ENCODE assay signal across 12 cellular contexts in genomic region chr2:69483696-69484095, GRCh38. TPM values are rescaled to one million over a fixed set of nuclear protein-coding genes. Genes with fewer than 3 reads are reported as not detected.
A peak's percentile ranks its signal among the peaks of the same experiment; 100 is the strongest.
DNase-seq lines count a peak whose midpoint lies in the region; TF ChIP-seq lines count a peak whose summit lies in the region.
"Had no signal": no experiment of that assay in that cellular context is flagged by ENCODE, and none has a peak within 500 bp of the region (broad histone marks: within the 10 kb centered on the region; RNA-seq: fewer than 3 reads in every experiment).

No MANE protein-coding gene starts in this region.

- in situ Hi-C loops in Caki2 (cut with HindIII; ENCODE audit: low pct_unique_long_range_greater_than_20kb, low sequenced_read_pairs): no loop called here

- no peak overlapping the region for H3K4me3 ChIP-seq in muscle layer of duodenum (ENCODE audit: low read depth in 1 of 2, low read length in 2 of 2)
- H3K4me3 ChIP-seq: sigmoid colon had no signal

- no peaks in the 10 kb centered on the region for H3K27me3 ChIP-seq in muscle layer of duodenum (ENCODE audit: low read depth, low read length)
- H3K27me3 ChIP-seq: foreskin keratinocyte, sigmoid colon had no signal

- no peaks in the 10 kb centered on the region for H3K9me3 ChIP-seq in muscle layer of duodenum (ENCODE audit: control insufficient read depth in 1 of 2, low read length in 2 of 2)
- H3K9me3 ChIP-seq: sigmoid colon had no signal

- H3K36me3 ChIP-seq in muscle layer of duodenum (ENCODE audit: control insufficient read depth in 1 of 2, insufficient read depth in 2 of 2, low read length in 2 of 2): peaks cover 3 to 12% of the 10 kb centered on the region in 2 donors

- TF ChIP-seq CTCF in VCaP (conservative IDR thresholded peaks at IDR 0.05): no peak

- peak overlapping the region; percentile 100 for H3K27ac ChIP-seq in VCaP
- peak overlapping the region; percentile 21 for H3K27ac ChIP-seq in muscle layer of duodenum (ENCODE audit: low read length)
- H3K27ac ChIP-seq: foreskin keratinocyte, sigmoid colon had no signal

- no peaks in the 10 kb centered on the region for H3K4me1 ChIP-seq in muscle layer of duodenum (ENCODE audit: control insufficient read depth in 1 of 2, insufficient read depth in 2 of 2, low read length in 2 of 2)
- H3K4me1 ChIP-seq: foreskin keratinocyte, sigmoid colon had no signal

- DNase-seq in Caki2 (ENCODE audit: low read depth) (peak; percentile 88), NCI-H1436 (lab: John Stamatoyannopoulos, UW) (peak; percentile 38), cortex of kidney (lab: John Stamatoyannopoulos, UW) (no peak), hepatic stellate cell (ENCODE audit: low spot score) (no peak), medulla oblongata (ENCODE audit: extremely low spot score) (no peak)
- DNase-seq in activated CD4-positive, alpha-beta T cell treated with anti-CD3 and anti-CD28 coated beads for 4 hours: no peak
- DNase-seq: foreskin keratinocyte; naive thymus-derived CD8-positive, alpha-beta T cell; sigmoid colon; stimulated activated naive CD8-positive, alpha-beta T cell treated with anti-CD3 and anti-CD28 coated beads, Interleukin-15, amount 100 ng/mL, for 72 hours had no signal

RNA-seq across cellular contexts. Expression of gene NFU1, which starts 46.5 kb away (rescaled TPM):
- 61.9 and 78.5 TPM in 2 replicates for total RNA-seq in Caki2 (2014; rRNA removed; shearing (Covaris generic); ENCODE audit: low replicate concordance)

Comparison
In these comparisons a context has a peak if more than half of its experiments do, and no peak if none do; other contexts are left out.
1. DNase-seq: peak in Caki2 (single experiment) and NCI-H1436 (single experiment); none in cortex of kidney (single experiment), hepatic stellate cell (single experiment), activated CD4-positive, alpha-beta T cell treated with anti-CD3 and anti-CD28 coated beads for 4 hours (0 of 2) and medulla oblongata (single experiment).